In the genomic region with DNA sequence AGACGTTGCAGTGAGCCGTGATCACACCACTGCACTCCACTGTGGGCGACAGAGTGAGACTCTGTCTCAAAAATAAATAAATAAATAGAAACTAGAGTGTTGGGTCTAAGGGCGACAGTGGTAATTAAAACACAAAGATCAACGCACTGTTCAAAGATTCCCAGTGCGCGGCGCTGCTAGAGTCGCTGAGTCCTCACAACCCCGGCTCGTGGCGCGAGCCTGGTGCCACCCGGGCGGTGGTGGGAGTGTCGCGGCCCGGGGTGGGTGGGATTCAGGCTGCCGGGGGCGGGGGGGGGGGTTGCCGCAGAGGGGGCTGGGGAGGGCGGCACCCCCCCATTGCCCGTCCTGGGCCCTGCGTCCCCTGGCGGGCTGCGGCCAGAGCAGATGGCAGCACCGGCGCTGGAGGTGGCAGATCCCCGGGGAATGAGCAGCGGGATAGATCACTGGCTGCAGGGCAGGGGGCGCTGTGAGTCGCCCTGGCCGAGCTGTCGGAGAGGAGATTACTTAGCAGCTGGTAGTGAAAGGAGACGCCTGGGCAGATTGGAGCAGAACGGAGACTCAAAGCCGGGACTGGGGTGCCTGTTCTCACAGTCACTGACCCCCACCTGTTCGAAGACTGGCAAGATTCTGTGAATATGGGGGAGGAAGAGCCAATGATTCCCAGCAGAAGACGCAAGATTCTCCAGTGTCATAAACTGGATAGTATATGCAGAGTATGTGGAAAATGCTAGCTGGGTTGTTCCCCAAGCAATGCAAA, we compare ENCODE assay signal across 8 cellular contexts. TPM values are rescaled to one million over a fixed set of nuclear protein-coding genes. Genes with fewer than 3 reads are reported as not detected.
DNase-seq lines count a peak whose midpoint lies in the region; ATAC-seq, FAIRE-seq and TF ChIP-seq lines count a peak whose summit lies in the region.

No MANE protein-coding gene starts in this region.

- no peaks in the 10 kb centered on the region for H3K9me3 Mint-ChIP-seq in activated naive CD4-positive, alpha-beta T cell treated with anti-CD3 and anti-CD28 coated beads, Interleukin-2, amount 50 U/mL, for 24 hours
- peaks cover 2% of the 10 kb centered on the region for H3K9me3 Mint-ChIP-seq in glutamatergic neuron (ENCODE audit: unreplicated experiment)
- peaks cover 1% of the 10 kb centered on the region for H3K9me3 Mint-ChIP-seq in type B pancreatic cell

- peaks cover 1% of the 10 kb centered on the region for H3K36me3 Mint-ChIP-seq in activated naive CD4-positive, alpha-beta T cell treated with anti-CD3 and anti-CD28 coated beads, Interleukin-2, amount 50 U/mL, for 24 hours
- no peaks in the 10 kb centered on the region for H3K36me3 Mint-ChIP-seq in glutamatergic neuron (ENCODE audit: unreplicated experiment)
- H3K36me3 Mint-ChIP-seq in type B pancreatic cell: no peaks in the 10 kb centered on the region

- peak overlapping the region; percentile 58 for H3K4me3 Mint-ChIP-seq in activated naive CD4-positive, alpha-beta T cell treated with anti-CD3 and anti-CD28 coated beads, Interleukin-2, amount 50 U/mL, for 24 hours
- peak overlapping the region; percentile 83 for H3K4me3 Mint-ChIP-seq in glutamatergic neuron (ENCODE audit: unreplicated experiment)
- H3K4me3 Mint-ChIP-seq in type B pancreatic cell: peak overlapping the region; percentile 83

- FAIRE-seq in GM12891 (lab: Jason Lieb, UNC): peak; percentile 86

- H3K27ac Mint-ChIP-seq in activated naive CD4-positive, alpha-beta T cell treated with anti-CD3 and anti-CD28 coated beads, Interleukin-2, amount 50 U/mL, for 24 hours: peak overlapping the region; percentile 4
- peak overlapping the region; percentile 92 for H3K27ac Mint-ChIP-seq in glutamatergic neuron (ENCODE audit: unreplicated experiment)
- peak overlapping the region; percentile 76 for H3K27ac Mint-ChIP-seq in type B pancreatic cell

- H3K4me1 Mint-ChIP-seq in activated naive CD4-positive, alpha-beta T cell treated with anti-CD3 and anti-CD28 coated beads, Interleukin-2, amount 50 U/mL, for 24 hours: peaks cover 7% of the 10 kb centered on the region
- peaks cover 2% of the 10 kb centered on the region for H3K4me1 Mint-ChIP-seq in glutamatergic neuron (ENCODE audit: low read depth, unreplicated experiment)
- H3K4me1 Mint-ChIP-seq in type B pancreatic cell (ENCODE audit: unreplicated experiment): peaks cover 18% of the 10 kb centered on the region

- no peak for TF ChIP-seq POLR2A in GM12891 (IDR thresholded peaks at IDR 0.05; ENCODE audit: low read depth, low read length)

- H3K27me3 Mint-ChIP-seq in activated naive CD4-positive, alpha-beta T cell treated with anti-CD3 and anti-CD28 coated beads, Interleukin-2, amount 50 U/mL, for 24 hours: peaks cover 12% of the 10 kb centered on the region
- peaks cover 3% of the 10 kb centered on the region for H3K27me3 Mint-ChIP-seq in glutamatergic neuron (ENCODE audit: unreplicated experiment)
- H3K27me3 Mint-ChIP-seq in type B pancreatic cell: peaks cover 32% of the 10 kb centered on the region

- TF ChIP-seq CTCF in glutamatergic neuron (IDR thresholded peaks at IDR 0.05; ENCODE audit: partially characterized antibody, unreplicated experiment): peak; percentile 68
- no peak for TF ChIP-seq CTCF in omental fat pad (IDR thresholded peaks at IDR 0.05)
- peak; percentile 76 for TF ChIP-seq CTCF in type B pancreatic cell (conservative IDR thresholded peaks at IDR 0.05)

- peak; percentile 49 for DNase-seq in GM12891 (ENCODE audit: insufficient read length, low spot score)
- peak; percentile 72 for DNase-seq in OCI-M1 (lab: John Stamatoyannopoulos, UW)
- DNase-seq in glutamatergic neuron: peak; percentile 89
- no peak for DNase-seq in omental fat pad (ENCODE audit: low spot score)
- DNase-seq in type B pancreatic cell (ENCODE audit: extremely low spot score, unreplicated experiment): peak; percentile 79

- ATAC-seq in omental fat pad (ENCODE audit: low FRiP score) (peak; percentile 47), GM21447 (IDR thresholded peaks at IDR 0.05; ENCODE audit: unreplicated experiment) (no peak), HG02981 (IDR thresholded peaks at IDR 0.05; ENCODE audit: unreplicated experiment) (no peak)

TF ChIP-seq in GM12891, 5 proteins besides CTCF, POLR2A, EP300 and RAD21:
- TF ChIP-seq POU2F2 (IDR thresholded peaks at IDR 0.05; ENCODE audit: low read depth, low read length): no peak
- TF ChIP-seq TAF1 (IDR thresholded peaks at IDR 0.05; ENCODE audit: low read depth, low read length): no peak

RNA-seq across cellular contexts. Expression of a gene that starts 30.2 kb away (rescaled TPM):
- 0.13 TPM for polyA plus RNA-seq in GM12891 (2012; ENCODE audit: low read depth, missing spikeins)
- not detected for total RNA-seq in glutamatergic neuron (ENCODE audit: unreplicated experiment)
- total RNA-seq in omental fat pad: 10 to 100 TPM in 1 of 4 donors, 1 to 10 TPM in 3; 2.7 to 47.4 (median 4.9) TPM
- total RNA-seq in type B pancreatic cell (ENCODE audit: low replicate concordance): 0.67 and 1.6 TPM in 2 replicates

RNA-seq across cellular contexts. Expression of a gene that starts 54.9 kb away (rescaled TPM):
- polyA plus RNA-seq in GM12891 (2012; ENCODE audit: low read depth, missing spikeins): 23.0 TPM
- total RNA-seq in glutamatergic neuron (ENCODE audit: unreplicated experiment) (not detected), omental fat pad (1 to 10 TPM in 2 of 4 donors, not detected in 2; 1.1 to 2.2 TPM), type B pancreatic cell (ENCODE audit: low replicate concordance) (6.7 and 7.1 TPM in 2 replicates)

RNA-seq across cellular contexts. Expression of a gene that starts 55.2 kb away (rescaled TPM):
- 39.0 TPM for polyA plus RNA-seq in GM12891 (2012; ENCODE audit: low read depth, missing spikeins)
- total RNA-seq in glutamatergic neuron (ENCODE audit: unreplicated experiment) (27.6 TPM), omental fat pad (10 to 100 TPM; 27.4 to 59.6 (median 34.9) TPM), type B pancreatic cell (ENCODE audit: low replicate concordance) (93.5 and 116 TPM in 2 replicates)

Comparison
In these comparisons a context has a peak if more than half of its experiments do, and no peak if none do; other contexts are left out.
1. H3K27ac Mint-ChIP-seq: peak in every context shown above with its lines; median percentile 92 in glutamatergic neuron; 76 in type B pancreatic cell; 4 in activated naive CD4-positive, alpha-beta T cell treated with anti-CD3 and anti-CD28 coated beads, Interleukin-2, amount 50 U/mL, for 24 hours.
2. CTCF ChIP-seq: peak in glutamatergic neuron (single experiment) and type B pancreatic cell (single experiment); none in omental fat pad (0 of 3).
3. Peak in every context shown above with its lines, with median percentiles within 50 percentile points of each other: H3K4me3 Mint-ChIP-seq.